ENCODE assay signal across 22 cellular contexts in the genomic region with DNA sequence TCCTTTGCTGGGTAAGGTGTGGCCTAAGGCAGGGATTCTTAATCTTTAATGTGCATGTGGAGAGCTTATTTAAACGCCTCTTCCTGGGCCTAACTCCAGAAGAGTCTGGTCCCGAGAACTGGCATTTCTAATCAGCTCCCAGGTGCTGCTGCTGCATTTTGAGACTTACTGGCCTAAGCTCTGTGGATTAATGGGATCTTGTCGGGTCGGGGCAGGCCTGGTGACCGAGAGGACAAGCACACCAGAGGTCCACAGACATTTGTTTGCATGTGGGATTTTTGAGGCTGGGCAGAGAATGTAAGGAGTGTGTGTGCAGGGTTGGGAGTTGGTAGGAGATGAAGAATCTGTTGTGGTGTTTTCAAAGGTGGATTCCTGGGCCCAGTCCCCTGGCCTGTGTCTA.
"Had no signal": no experiment of that assay in that cellular context is flagged by ENCODE, and none has a peak within 500 bp of the region (broad histone marks: within the 10 kb centered on the region; RNA-seq: fewer than 3 reads in every experiment).

No MANE protein-coding gene starts in this region.

- H3K27me3 ChIP-seq: ascending aorta, hepatocyte, uterus had no signal

- H3K9me3 ChIP-seq: ascending aorta, psoas muscle, suprapubic skin, transverse colon, uterus had no signal

- H3K4me1 Mint-ChIP-seq: stimulated activated naive CD8-positive, alpha-beta T cell treated with anti-CD3 and anti-CD28 coated beads, Interleukin-15, amount 100 ng/mL, for 72 hours had no signal

- H3K27ac ChIP-seq: ascending aorta, hepatocyte, psoas muscle, suprapubic skin, transverse colon, uterus had no signal

- H3K36me3 ChIP-seq: ascending aorta, suprapubic skin, transverse colon, uterus had no signal

- H3K4me3 ChIP-seq: ascending aorta, hepatocyte, psoas muscle, suprapubic skin, transverse colon, uterus had no signal

- H3K79me2 ChIP-seq: hepatocyte had no signal

- ATAC-seq: psoas muscle; stimulated activated naive CD8-positive, alpha-beta T cell treated with anti-CD3 and anti-CD28 coated beads, Interleukin-15, amount 100 ng/mL, for 72 hours had no signal

- H3K36me3 Mint-ChIP-seq: activated naive CD4-positive, alpha-beta T cell treated with anti-CD3 and anti-CD28 coated beads, Interleukin-2, amount 50 U/mL, for 24 hours had no signal

- DNase-seq: activated CD4-positive, alpha-beta T cell treated with anti-CD3 and anti-CD28 coated beads, Interleukin-2, amount 50 U/mL, for 1 hour; activated CD4-positive, CD25-positive, alpha-beta regulatory T cell treated with anti-CD3 and anti-CD28 coated beads, Interleukin-2, amount 50 U/mL, for 72 hours; activated CD8-positive, alpha-beta memory T cell treated with anti-CD3 and anti-CD28 coated beads, Interleukin-2, amount 50 U/mL, for 4 hours; activated effector memory CD4-positive, alpha-beta T cell treated with Interleukin-2 at 50 U/mL for 16 hours; activated T-cell treated with anti-CD3 and anti-CD28 coated beads, Interleukin-2, amount 50 U/mL, for 4 hours; cerebellar nuclear complex; cortex of kidney; effector memory CD4-positive, alpha-beta T cell; mesendoderm; psoas muscle; right cardiac atrium; small intestine; stimulated activated CD4-positive, alpha-beta T cell treated with anti-CD3 and anti-CD28 coated beads, Interleukin-4, amount 100 ng/mL, for 1 hour; stimulated activated naive CD8-positive, alpha-beta T cell treated with anti-CD3 and anti-CD28 coated beads, Interleukin-15, amount 100 ng/mL, for 72 hours; transverse colon; uterus had no signal

- H3K9me3 Mint-ChIP-seq: activated naive CD4-positive, alpha-beta T cell treated with anti-CD3 and anti-CD28 coated beads, Interleukin-2, amount 50 U/mL, for 24 hours; activated T-cell treated with anti-CD3 and anti-CD28 coated beads, Interleukin-2, amount 50 U/mL, for 4 hours; stimulated activated naive CD8-positive, alpha-beta T cell treated with anti-CD3 and anti-CD28 coated beads, Interleukin-15, amount 100 ng/mL, for 72 hours; T-helper 1 cell treated with Interleukin-12 subunit alpha and Interleukin-12 subunit beta and Interleukin-4 antibody, amounts not matched to agents 30 μg/mL and 1 μg/mL, for 36 hours had no signal

- H2AFZ ChIP-seq: hepatocyte had no signal

- H3K27ac Mint-ChIP-seq: activated naive CD4-positive, alpha-beta T cell treated with anti-CD3 and anti-CD28 coated beads, Interleukin-2, amount 50 U/mL, for 24 hours; stimulated activated naive CD8-positive, alpha-beta T cell treated with anti-CD3 and anti-CD28 coated beads, Interleukin-15, amount 100 ng/mL, for 72 hours; T-helper 1 cell treated with Interleukin-12 subunit alpha and Interleukin-12 subunit beta and Interleukin-4 antibody, amounts not matched to agents 30 μg/mL and 1 μg/mL, for 36 hours had no signal

- H3K4me1 ChIP-seq: ascending aorta, psoas muscle, uterus had no signal

- H3K4me3 Mint-ChIP-seq: activated naive CD4-positive, alpha-beta T cell treated with anti-CD3 and anti-CD28 coated beads, Interleukin-2, amount 50 U/mL, for 24 hours; activated T-cell treated with anti-CD3 and anti-CD28 coated beads, Interleukin-2, amount 50 U/mL, for 4 hours; stimulated activated naive CD8-positive, alpha-beta T cell treated with anti-CD3 and anti-CD28 coated beads, Interleukin-15, amount 100 ng/mL, for 72 hours; T-helper 1 cell treated with Interleukin-12 subunit alpha and Interleukin-12 subunit beta and Interleukin-4 antibody, amounts not matched to agents 30 μg/mL and 1 μg/mL, for 36 hours had no signal

- FAIRE-seq: bronchial epithelial cell, small intestine had no signal
